In the genomic region with DNA sequence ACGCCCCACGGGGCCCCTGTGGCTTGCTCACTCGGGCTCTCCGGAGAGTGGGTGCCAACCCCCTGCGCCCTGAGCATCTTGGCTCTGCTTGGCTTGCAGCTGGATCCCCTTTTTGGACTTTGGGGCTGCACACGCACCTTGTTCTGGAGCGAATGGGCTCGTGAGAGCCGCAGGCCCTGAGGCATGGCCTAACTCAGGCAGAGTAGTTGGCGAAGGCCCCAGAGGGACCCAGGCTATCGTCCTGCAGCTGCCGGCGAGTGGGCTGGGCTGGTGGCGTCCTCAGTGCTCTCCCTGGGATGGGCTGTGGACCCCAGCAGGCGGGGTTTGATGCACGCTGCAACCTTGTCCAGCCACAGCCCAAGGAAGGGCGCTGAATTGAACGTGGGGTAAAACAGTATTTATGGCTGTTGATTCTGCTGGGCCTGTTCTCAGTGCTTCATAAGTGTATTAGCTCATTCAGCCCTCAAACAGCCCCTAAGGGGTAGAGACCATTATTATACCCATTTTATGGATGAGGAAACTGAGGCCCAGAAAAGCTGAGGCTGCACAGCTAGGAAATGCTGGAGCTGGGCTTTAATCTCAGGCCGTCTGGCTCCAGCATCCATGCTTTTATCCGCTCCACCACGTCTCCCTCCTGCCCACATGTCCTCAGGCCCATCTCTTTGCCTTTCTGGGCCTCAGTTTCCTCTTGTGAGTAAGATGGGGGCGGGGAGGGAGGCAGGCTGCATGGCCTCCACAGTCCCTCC, we compare ENCODE assay signal across 17 cellular contexts.
A peak's percentile ranks its signal among the peaks of the same experiment; 100 is the strongest.
DNase-seq lines count a peak whose midpoint lies in the region; ATAC-seq, FAIRE-seq and TF ChIP-seq lines count a peak whose summit lies in the region.
"Had no signal": no experiment of that assay in that cellular context is flagged by ENCODE, and none has a peak within 500 bp of the region (broad histone marks: within the 10 kb centered on the region; RNA-seq: fewer than 3 reads in every experiment).

No MANE protein-coding gene starts in this region.

- no peaks in the 10 kb centered on the region for H3K36me3 ChIP-seq in BLaER1 treated with 17β-estradiol and CSF1 and Interleukin-3, amounts not matched to agents 10 nM and 100 nM
- no peaks in the 10 kb centered on the region for H3K36me3 ChIP-seq in K562 (ENCODE audit: control insufficient read depth, insufficient read depth, low read length)
- H3K36me3 ChIP-seq in neuronal stem cell (replicated peaks in 1 of 2; ENCODE audit: control insufficient read depth in 2 of 2, insufficient read depth in 2 of 2, low read length in 2 of 2), result no peaks in the 10 kb centered on the region
- H3K36me3 ChIP-seq in esophagus squamous epithelium, result no peaks in the 10 kb centered on the region

- H3K18ac ChIP-seq in neuronal stem cell (ENCODE audit: low read length), result peak overlapping the region; percentile 89

- peaks cover 0 to 7% (median 0%) of the 10 kb centered on the region in 11 experiments; a peak in 2 of 22 replicates for H4K20me1 ChIP-seq in BLaER1 treated with 17β-estradiol and CSF1 and Interleukin-3, amounts not matched to agents 10 nM and 100 nM
- H4K20me1 ChIP-seq in K562 (replicated peaks; ENCODE audit: control insufficient read depth, insufficient read depth, low read length), result peaks cover 27% of the 10 kb centered on the region

- H3K9ac ChIP-seq in BLaER1 treated with 17β-estradiol and CSF1 and Interleukin-3, amounts not matched to agents 10 nM and 100 nM, result peak overlapping the region in 3 of 11 experiments; percentile 16 to 42 (median 24); a peak in 2 of 22 replicates
- H3K9ac ChIP-seq in K562 (ENCODE audit: insufficient read depth in 1 of 2, low read depth in 2 of 2, low read length in 2 of 2) (peak overlapping the region in 1 of 2 experiments; percentile 47; a peak in 1 of 4 replicates), neuronal stem cell (ENCODE audit: low read depth, low read length, poor library complexity) (peak overlapping the region; percentile 12)

- H3K14ac ChIP-seq in neuronal stem cell (ENCODE audit: low read length), result peak overlapping the region; percentile 73

- H3K9me3 ChIP-seq in BLaER1 treated with 17β-estradiol and CSF1 and Interleukin-3, amounts not matched to agents 10 nM and 100 nM (replicated peaks in 1 of 11), result no peaks in the 10 kb centered on the region
- H3K9me3 ChIP-seq in K562 (replicated peaks; ENCODE audit: control insufficient read depth, insufficient read depth, low read depth, low read length), result no peaks in the 10 kb centered on the region
- H3K9me3 ChIP-seq in neuronal stem cell (replicated peaks in 1 of 2; ENCODE audit: control insufficient read depth in 2 of 2, insufficient read depth in 1 of 2, low read depth in 1 of 2, low read length in 2 of 2), result no peaks in the 10 kb centered on the region
- no peaks in the 10 kb centered on the region for H3K9me3 ChIP-seq in esophagus squamous epithelium

- 82% methylated on average over 22 of the region's 22 CpGs for WGBS in K562 (ENCODE audit: insufficient coverage, low coverage, missing lambda C conversion rate)
- WGBS in neuronal stem cell (ENCODE audit: extremely low coverage in 2 of 2, insufficient read length in 2 of 2, insufficient replicate concordance in 1 of 2), 2 donors, result no CpG with 5 or more reads among the region's 22 CpGs
- WGBS in esophagus squamous epithelium, 2 donors, result 93 to 94% methylated on average over 8 to 9 of the region's 22 CpGs

- H3K27ac ChIP-seq in BLaER1 treated with 17β-estradiol and CSF1 and Interleukin-3, amounts not matched to agents 10 nM and 100 nM, result peak overlapping the region in 3 of 11 experiments; percentile 4 to 16 (median 12); a peak in 2 of 22 replicates
- H3K27ac ChIP-seq in K562 (ENCODE audit: extremely low read depth, low read depth, low read length) (no peak overlapping the region), neuronal stem cell (replicated peaks; ENCODE audit: low read length) (no peak overlapping the region), esophagus squamous epithelium (no peak overlapping the region)
- H3K27ac ChIP-seq: C4-2B had no signal

- no peak overlapping the region for H2BK5ac ChIP-seq in neuronal stem cell (ENCODE audit: low read length)

- ATAC-seq in K562, result no peak
- ATAC-seq in sciatic nerve, result no peak
- ATAC-seq in GM18909 (IDR thresholded peaks at IDR 0.05; ENCODE audit: poor library complexity, unreplicated experiment), result no peak
- ATAC-seq: HCT116 had no signal

- no peak for FAIRE-seq in K562 (lab: Jason Lieb, UNC)
- FAIRE-seq: G401.6, GM12891, H54, HTR-8/SVneo had no signal

- no peak for TF ChIP-seq RAD21 in K562 (CRISPR knock-in tag; conservative IDR thresholded peaks at IDR 0.05 in 1 of 2, IDR thresholded peaks at IDR 0.05 in 1 of 2)

- H3K79me2 ChIP-seq in K562 (ENCODE audit: control insufficient read depth, insufficient read depth, low read length), result no peaks in the 10 kb centered on the region; the same call in 2 of the 3 replicates

- POLR2A ChIA-PET in K562 (lab: Yijun Ruan, JAX), result interaction anchor here (0.5 to 0.6 kb wide), 2 partner anchors 131 to 624 kb away, joined by 3 read pairs; no protein-coding TSS in a partner anchor

- H2BK15ac ChIP-seq in neuronal stem cell (ENCODE audit: low read length), result peak overlapping the region; percentile 56

- peak overlapping the region; percentile 86 for H2AK5ac ChIP-seq in neuronal stem cell (ENCODE audit: low read depth, low read length)

- no peak overlapping the region for H2BK120ac ChIP-seq in neuronal stem cell (ENCODE audit: low read depth, low read length)

- BruUV-seq in K562 (replicated peaks; lab: Mats Ljungman, UMichigan), result no TSS peak

- peaks cover 16% of the 10 kb centered on the region for H3K27me3 Mint-ChIP-seq in glutamatergic neuron (ENCODE audit: unreplicated experiment)
- H3K27me3 Mint-ChIP-seq: CD4-positive, alpha-beta memory T cell had no signal

- H3K27ac Mint-ChIP-seq in glutamatergic neuron (ENCODE audit: unreplicated experiment), result peak overlapping the region; percentile 89
- H3K27ac Mint-ChIP-seq: CD4-positive, alpha-beta memory T cell had no signal

- H3K4me1 ChIP-seq in BLaER1 treated with 17β-estradiol and CSF1 and Interleukin-3, amounts not matched to agents 10 nM and 100 nM, result peaks cover 35 to 100% (median 93%) of the 10 kb centered on the region in 10 experiments
- H3K4me1 ChIP-seq in K562 (replicated peaks in 1 of 2; ENCODE audit: control insufficient read depth in 2 of 2, insufficient read depth in 2 of 2, low read length in 2 of 2) (peaks cover 0 to 35% of the 10 kb centered on the region in 2 experiments; a peak in 3 of 5 replicates), neuronal stem cell (ENCODE audit: control insufficient read depth in 2 of 2, insufficient read depth in 1 of 2, low read depth in 1 of 2, low read length in 2 of 2) (peaks cover 15 to 41% of the 10 kb centered on the region in 2 donors), esophagus squamous epithelium (peaks cover 0 to 36% (median 8%) of the 10 kb centered on the region in 3 donors)

- no peak overlapping the region for H3K4me3 ChIP-seq in BLaER1 treated with 17β-estradiol and CSF1 and Interleukin-3, amounts not matched to agents 10 nM and 100 nM
- H3K4me3 ChIP-seq in K562, result no peak overlapping the region
- no peak overlapping the region for H3K4me3 ChIP-seq in neuronal stem cell (ENCODE audit: low read length in 2 of 2)
- no peak overlapping the region for H3K4me3 ChIP-seq in esophagus squamous epithelium

- intact Hi-C loops in K562 (cut with micrococcal nuclease), result no loop called here
- intact Hi-C loops in esophagus squamous epithelium (cut with DNase I), result no loop called here
- intact Hi-C loops in sciatic nerve (cut with DNase I), result no loop called here

- no peak overlapping the region for H4K91ac ChIP-seq in neuronal stem cell (ENCODE audit: low read depth, low read length, poor library complexity)

- H3K27me3 ChIP-seq in BLaER1 treated with 17β-estradiol and CSF1 and Interleukin-3, amounts not matched to agents 10 nM and 100 nM, result peaks cover 0 to 19% (median 0%) of the 10 kb centered on the region in 11 experiments; a peak in 4 of 22 replicates
- no peaks in the 10 kb centered on the region for H3K27me3 ChIP-seq in K562 (ENCODE audit: control insufficient read depth in 2 of 2, insufficient read depth in 2 of 2, low read length in 2 of 2)
- no peaks in the 10 kb centered on the region for H3K27me3 ChIP-seq in neuronal stem cell (ENCODE audit: control insufficient read depth in 3 of 3, insufficient read depth in 3 of 3, low read depth in 1 of 3, low read length in 3 of 3)
- H3K27me3 ChIP-seq in esophagus squamous epithelium, result peaks cover 0 to 61% (median 0%) of the 10 kb centered on the region in 4 donors

- H3K4me2 ChIP-seq in BLaER1 treated with 17β-estradiol and CSF1 and Interleukin-3, amounts not matched to agents 10 nM and 100 nM, result peak overlapping the region; percentile 38 to 91 (median 68); a peak in 20 of 22 replicates
- H3K4me2 ChIP-seq in K562 (ENCODE audit: insufficient read depth, low read length), result no peak overlapping the region
- no peak overlapping the region for H3K4me2 ChIP-seq in neuronal stem cell (ENCODE audit: insufficient read depth, low read length, poor library complexity, severe bottlenecking)

- peaks cover 62% of the 10 kb centered on the region for H3K4me1 Mint-ChIP-seq in glutamatergic neuron (ENCODE audit: low read depth, unreplicated experiment)
- H3K4me1 Mint-ChIP-seq: CD4-positive, alpha-beta memory T cell had no signal

- H3K9me1 ChIP-seq in K562 (ENCODE audit: control insufficient read depth, insufficient read depth, low read length), result no peaks in the 10 kb centered on the region

- peak overlapping the region; percentile 80 for H3K4ac ChIP-seq in neuronal stem cell (ENCODE audit: low read length)

- H3K9me3 Mint-ChIP-seq in glutamatergic neuron (ENCODE audit: unreplicated experiment), result peaks cover 21% of the 10 kb centered on the region

- H4K8ac ChIP-seq in neuronal stem cell (ENCODE audit: low read depth, low read length), result no peak overlapping the region

- no peak for DNase-seq in K562 (ENCODE audit: extremely low read depth in 1 of 4, low spot score in 3 of 4)
- DNase-seq in glutamatergic neuron, result no peak
- no peak for DNase-seq in neuronal stem cell (ENCODE audit: low spot score)
- no peak for DNase-seq in esophagus squamous epithelium (lab: John Stamatoyannopoulos, UW)
- no peak for DNase-seq in sciatic nerve (ENCODE audit: low spot score)
- DNase-seq: ACHN; CD4-positive, alpha-beta memory T cell; DMS79; EL had no signal

- H3K79me1 ChIP-seq in neuronal stem cell (ENCODE audit: low read depth, low read length), result no peaks in the 10 kb centered on the region

- H3K4me3 Mint-ChIP-seq in glutamatergic neuron (ENCODE audit: unreplicated experiment), result no peak overlapping the region
- H3K4me3 Mint-ChIP-seq: CD4-positive, alpha-beta memory T cell had no signal

- no peak for TF ChIP-seq EP300 in K562 (IDR thresholded peaks at IDR 0.05; ENCODE audit: low read length)

- in situ Hi-C loops in K562 (cut with MboI), result no loop called here

- H2AFZ ChIP-seq in K562 (ENCODE audit: low read depth, low read length) (no peak overlapping the region), neuronal stem cell (ENCODE audit: low read length) (peak overlapping the region; percentile 31)

- peak overlapping the region; percentile 47 for H2BK12ac ChIP-seq in neuronal stem cell (ENCODE audit: low read length)

- CTCF ChIA-PET in K562 (lab: Yijun Ruan, JAX; ENCODE audit: low intra/inter-chr PET ratio), result no interaction called here

- no peaks in the 10 kb centered on the region for H3K36me3 Mint-ChIP-seq in glutamatergic neuron (ENCODE audit: unreplicated experiment)
- H3K36me3 Mint-ChIP-seq: CD4-positive, alpha-beta memory T cell had no signal

- peak overlapping the region; percentile 44 for H3K23ac ChIP-seq in neuronal stem cell (ENCODE audit: low read depth, low read length, poor library complexity)

- TF ChIP-seq CTCF in K562 (IDR thresholded peaks at IDR 0.05 in 2 of 3, conservative IDR thresholded peaks at IDR 0.05 in 1 of 3; ENCODE audit: insufficient read depth in 2 of 3, low read depth in 1 of 3, low read length in 3 of 3) (no peak), glutamatergic neuron (IDR thresholded peaks at IDR 0.05; ENCODE audit: partially characterized antibody, unreplicated experiment) (no peak), esophagus squamous epithelium (IDR thresholded peaks at IDR 0.05) (no peak)

- TF ChIP-seq POLR2A in K562 (conservative IDR thresholded peaks at IDR 0.05) (no peak), esophagus squamous epithelium (IDR thresholded peaks at IDR 0.05) (no peak)

Comparison
In these comparisons a context has a peak if more than half of its experiments do, and no peak if none do; other contexts are left out.
1. H3K4me2 ChIP-seq: peak in BLaER1 treated with 17β-estradiol and CSF1 and Interleukin-3, amounts not matched to agents 10 nM and 100 nM (11 of 11); none in K562 (single experiment) and neuronal stem cell (single experiment).